ENCODE assay signal across 18 cellular contexts in genomic region chr5:143165049-143165448, GRCh38.
A peak's percentile ranks its signal among the peaks of the same experiment; 100 is the strongest.
DNase-seq lines count a peak whose midpoint lies in the region; ATAC-seq, FAIRE-seq and TF ChIP-seq lines count a peak whose summit lies in the region.
"Had no signal": no experiment of that assay in that cellular context is flagged by ENCODE, and none has a peak within 500 bp of the region (broad histone marks: within the 10 kb centered on the region; RNA-seq: fewer than 3 reads in every experiment).

No MANE protein-coding gene starts in this region.

- H3K4me3 Mint-ChIP-seq in chondrocyte (ENCODE audit: unreplicated experiment) = no peak overlapping the region
- peak overlapping the region in 1 of 2 donors; percentile 46 for H3K4me3 Mint-ChIP-seq in stimulated activated naive B cell treated with anti-CD40 and anti-IgM and Interleukin-4, amounts not matched to agents 10 μg/mL and 1 μg/mL and 100 μg/mL, for 72 hours
- no peak overlapping the region for H3K4me3 Mint-ChIP-seq in activated T-cell treated with anti-CD3 and anti-CD28 coated beads, Interleukin-2, amount 50 U/mL, for 4 hours
- H3K4me3 Mint-ChIP-seq: HFFc6 had no signal

- intact Hi-C loops in mucosa of descending colon (cut with DNase I, micrococcal nuclease) = no loop called here

- no peaks in the 10 kb centered on the region for H3K36me3 ChIP-seq in mucosa of descending colon (ENCODE audit: low read depth)

- peak; percentile 68 for FAIRE-seq in GM19239 (lab: Jason Lieb, UNC)
- FAIRE-seq: A549, H54 had no signal

- H3K4me1 ChIP-seq in mucosa of descending colon (ENCODE audit: low read depth) = peaks cover 9% of the 10 kb centered on the region

- H3K9me3 ChIP-seq in mucosa of descending colon = no peaks in the 10 kb centered on the region
- H3K9me3 ChIP-seq: A549 had no signal

- H3K4me1 Mint-ChIP-seq in chondrocyte (ENCODE audit: low read depth) = peaks cover 32% of the 10 kb centered on the region
- H3K4me1 Mint-ChIP-seq in stimulated activated naive B cell treated with anti-CD40 and anti-IgM and Interleukin-4, amounts not matched to agents 10 μg/mL and 1 μg/mL and 100 μg/mL, for 72 hours = peaks cover 10 to 20% of the 10 kb centered on the region in 2 donors
- H3K4me1 Mint-ChIP-seq in activated T-cell treated with anti-CD3 and anti-CD28 coated beads, Interleukin-2, amount 50 U/mL, for 4 hours (ENCODE audit: low read depth) = no peaks in the 10 kb centered on the region

- peak overlapping the region; percentile 36 for H3K27ac Mint-ChIP-seq in chondrocyte (ENCODE audit: unreplicated experiment)
- H3K27ac Mint-ChIP-seq in stimulated activated naive B cell treated with anti-CD40 and anti-IgM and Interleukin-4, amounts not matched to agents 10 μg/mL and 1 μg/mL and 100 μg/mL, for 72 hours = peak overlapping the region; percentile 69
- H3K27ac Mint-ChIP-seq: HFFc6 had no signal

- no peak overlapping the region for H3K4me3 ChIP-seq in mucosa of descending colon
- H3K4me3 ChIP-seq: A549, PC-9 had no signal

- ATAC-seq in stimulated activated naive B cell treated with anti-CD40 and anti-IgM and Interleukin-4, amounts not matched to agents 10 μg/mL and 1 μg/mL and 100 μg/mL, for 72 hours (replicated peaks) = peak; percentile 21 to 75
- no peak for ATAC-seq in activated T-cell treated with anti-CD3 and anti-CD28 coated beads, Interleukin-2, amount 50 U/mL, for 4 hours
- no peak for ATAC-seq in mucosa of descending colon

- no peak for TF ChIP-seq CTCF in chondrocyte (IDR thresholded peaks at IDR 0.05)
- TF ChIP-seq CTCF in mucosa of descending colon (IDR thresholded peaks at IDR 0.05) = no peak

- DNase-seq in CD1c-positive myeloid dendritic cell (ENCODE audit: extremely low spot score) = peak; percentile 29
- no peak for DNase-seq in GM19239 (ENCODE audit: insufficient read length, low spot score)
- DNase-seq in chondrocyte (ENCODE audit: low spot score) = no peak
- no peak for DNase-seq in stimulated activated naive B cell treated with anti-CD40 and anti-IgM and Interleukin-4, amounts not matched to agents 10 μg/mL and 1 μg/mL and 100 μg/mL, for 72 hours
- no peak for DNase-seq in retina
- no peak for DNase-seq in activated T-cell treated with anti-CD3 and anti-CD28 coated beads, Interleukin-2, amount 50 U/mL, for 4 hours
- DNase-seq in mucosa of descending colon = no peak
- DNase-seq: C1 segment of cervical spinal cord, DMS 273 treated with DMSO at 0.1 percent for 48 hours, DND-41, HFFc6, KG1, NCI-H1436, NCI-H1930, NCI-H524, PC-9 had no signal

- no peaks in the 10 kb centered on the region for H3K36me3 Mint-ChIP-seq in chondrocyte (ENCODE audit: low read depth)
- peaks cover 0 to 4% of the 10 kb centered on the region in 2 donors for H3K36me3 Mint-ChIP-seq in stimulated activated naive B cell treated with anti-CD40 and anti-IgM and Interleukin-4, amounts not matched to agents 10 μg/mL and 1 μg/mL and 100 μg/mL, for 72 hours
- peaks cover 20% of the 10 kb centered on the region for H3K36me3 Mint-ChIP-seq in activated T-cell treated with anti-CD3 and anti-CD28 coated beads, Interleukin-2, amount 50 U/mL, for 4 hours (ENCODE audit: insufficient read depth)

- no peaks in the 10 kb centered on the region for H3K9me3 Mint-ChIP-seq in chondrocyte (ENCODE audit: low read depth)
- H3K9me3 Mint-ChIP-seq in stimulated activated naive B cell treated with anti-CD40 and anti-IgM and Interleukin-4, amounts not matched to agents 10 μg/mL and 1 μg/mL and 100 μg/mL, for 72 hours = peaks cover 0 to 2% of the 10 kb centered on the region in 2 donors
- H3K9me3 Mint-ChIP-seq in activated T-cell treated with anti-CD3 and anti-CD28 coated beads, Interleukin-2, amount 50 U/mL, for 4 hours = no peaks in the 10 kb centered on the region
- H3K9me3 Mint-ChIP-seq: HFFc6 had no signal

- no peaks in the 10 kb centered on the region for H3K27me3 Mint-ChIP-seq in chondrocyte (ENCODE audit: low read depth)
- H3K27me3 Mint-ChIP-seq in stimulated activated naive B cell treated with anti-CD40 and anti-IgM and Interleukin-4, amounts not matched to agents 10 μg/mL and 1 μg/mL and 100 μg/mL, for 72 hours = no peaks in the 10 kb centered on the region
- no peaks in the 10 kb centered on the region for H3K27me3 Mint-ChIP-seq in activated T-cell treated with anti-CD3 and anti-CD28 coated beads, Interleukin-2, amount 50 U/mL, for 4 hours (ENCODE audit: low read depth)

Comparison
In these comparisons a context has a peak if more than half of its experiments do, and no peak if none do; other contexts are left out.
1. ATAC-seq: peak in stimulated activated naive B cell treated with anti-CD40 and anti-IgM and Interleukin-4, amounts not matched to agents 10 μg/mL and 1 μg/mL and 100 μg/mL, for 72 hours (2 of 2); none in activated T-cell treated with anti-CD3 and anti-CD28 coated beads, Interleukin-2, amount 50 U/mL, for 4 hours (0 of 2) and mucosa of descending colon (single experiment).